12 cellular contexts compared by ENCODE assay signal in genomic region chr2:201992960-201993359, GRCh38. TPM values are rescaled to one million over a fixed set of nuclear protein-coding genes. Genes with fewer than 3 reads are reported as not detected.
DNase-seq lines count a peak whose midpoint lies in the region; ATAC-seq and TF ChIP-seq lines count a peak whose summit lies in the region.
"Had no signal": no experiment of that assay in that cellular context is flagged by ENCODE, and none has a peak within 500 bp of the region (broad histone marks: within the 10 kb centered on the region; RNA-seq: fewer than 3 reads in every experiment).

No MANE protein-coding gene starts in this region.

- H3K27ac Mint-ChIP-seq in GM23338: no peak overlapping the region
- H3K27ac Mint-ChIP-seq: B cell; CD4-positive, alpha-beta T cell had no signal

- no peaks in the 10 kb centered on the region for H3K36me3 ChIP-seq in GM23338 (ENCODE audit: insufficient read depth)
- no peaks in the 10 kb centered on the region for H3K36me3 ChIP-seq in OCI-LY3 (replicated peaks; ENCODE audit: low read depth, low read length)

- H3K4me2 ChIP-seq in GM23338 (no peak overlapping the region), OCI-LY3 (ENCODE audit: low read length) (no peak overlapping the region)

- H3K4me1 Mint-ChIP-seq in GM23338: peaks cover 51% of the 10 kb centered on the region
- H3K4me1 Mint-ChIP-seq: B cell had no signal

- TF ChIP-seq CTCF in GM23338 (conservative IDR thresholded peaks at IDR 0.05; ENCODE audit: low read depth in 2 of 2) (no peak), OCI-LY3 (IDR thresholded peaks at IDR 0.05; ENCODE audit: low read depth, low read length) (no peak)

- H3K9me3 Mint-ChIP-seq in GM23338: no peaks in the 10 kb centered on the region
- H3K9me3 Mint-ChIP-seq: CD4-positive, alpha-beta T cell had no signal

- peak; percentile 24 for DNase-seq in GM23338 (ENCODE audit: low spot score)
- DNase-seq in HuH-7 (ENCODE audit: low spot score): no peak
- DNase-seq in NCI-H82 (lab: John Stamatoyannopoulos, UW): no peak
- no peak for DNase-seq in mucosa of gallbladder (ENCODE audit: low spot score)
- DNase-seq: C1 segment of cervical spinal cord; CD4-positive, alpha-beta T cell; DMS79 had no signal

- H3K4me3 ChIP-seq in GM23338 (no peak overlapping the region), OCI-LY3 (ENCODE audit: low read length) (no peak overlapping the region)
- H3K4me3 ChIP-seq: GM12878 had no signal

- H3K4me1 ChIP-seq in GM23338 (ENCODE audit: insufficient read depth): peaks cover 36% of the 10 kb centered on the region
- H3K4me1 ChIP-seq in OCI-LY3 (ENCODE audit: low read length): peaks cover 28% of the 10 kb centered on the region

- peaks cover 21% of the 10 kb centered on the region for H3K27me3 Mint-ChIP-seq in GM23338 (ENCODE audit: insufficient read depth, low read depth, poor library complexity)
- H3K27me3 Mint-ChIP-seq: B cell had no signal

- no peak overlapping the region for H3K9ac ChIP-seq in OCI-LY3 (ENCODE audit: low read length)

- H3K9me3 ChIP-seq in OCI-LY3 (ENCODE audit: insufficient read depth, low read length): no peaks in the 10 kb centered on the region

- H3K27ac ChIP-seq in GM23338 (ENCODE audit: low read depth) (no peak overlapping the region), OCI-LY3 (ENCODE audit: low read length) (no peak overlapping the region)

- no peak for ATAC-seq in GM23338
- peak; percentile 79 for ATAC-seq in esophagus mucosa
- no peak for ATAC-seq in HG02623 (IDR thresholded peaks at IDR 0.05; ENCODE audit: unreplicated experiment)
- ATAC-seq: GM12878 had no signal

- H3K79me2 ChIP-seq in GM23338 (replicated peaks; ENCODE audit: insufficient read depth): no peaks in the 10 kb centered on the region
- H3K79me2 ChIP-seq in OCI-LY3 (ENCODE audit: low read length): no peaks in the 10 kb centered on the region

- no peak overlapping the region for H2AFZ ChIP-seq in GM23338
- peak overlapping the region; percentile 90; the same call in 1 of the 2 replicates for H2AFZ ChIP-seq in OCI-LY3 (ENCODE audit: low read depth, low read length)

- H3K27me3 ChIP-seq in GM23338 (ENCODE audit: insufficient read depth) (no peaks in the 10 kb centered on the region), OCI-LY3 (ENCODE audit: low read depth, low read length) (no peaks in the 10 kb centered on the region)

- no peak overlapping the region; the same call in 2 of the 3 replicates for H3K4me3 Mint-ChIP-seq in GM23338
- H3K4me3 Mint-ChIP-seq: B cell; CD4-positive, alpha-beta T cell had no signal

- no peaks in the 10 kb centered on the region for H4K20me1 ChIP-seq in GM23338 (replicated peaks; ENCODE audit: insufficient read depth)
- H4K20me1 ChIP-seq in OCI-LY3 (ENCODE audit: insufficient read depth, low read length): no peaks in the 10 kb centered on the region

- H3K9me2 ChIP-seq in GM23338 (ENCODE audit: insufficient read depth): no peaks in the 10 kb centered on the region

- H3K36me3 Mint-ChIP-seq in GM23338 (ENCODE audit: low read depth): no peaks in the 10 kb centered on the region; the same call in 2 of the 3 replicates

- no peaks in the 10 kb centered on the region for H3F3A ChIP-seq in GM23338 (replicated peaks; ENCODE audit: low read depth)

TF ChIP-seq in GM23338, 12 proteins besides CTCF, POLR2A, EP300 and RAD21 (continues in another document):
- no peak for TF ChIP-seq CREB1 (CRISPR knock-in tag; IDR thresholded peaks at IDR 0.05; ENCODE audit: low read depth)
- TF ChIP-seq POLR2AphosphoS5 (IDR thresholded peaks at IDR 0.05; ENCODE audit: low read depth): no peak
- TF ChIP-seq ZNF462 (CRISPR knock-in tag; IDR thresholded peaks at IDR 0.05): no peak
- TF ChIP-seq EZH2 (IDR thresholded peaks at IDR 0.05; ENCODE audit: low read depth, unreplicated experiment): no peak
- TF ChIP-seq ZNF331 (CRISPR knock-in tag; IDR thresholded peaks at IDR 0.05; ENCODE audit: low read depth): no peak
- no peak for TF ChIP-seq JUNB (IDR thresholded peaks at IDR 0.05; ENCODE audit: unreplicated experiment)
- no peak for TF ChIP-seq EZH2phosphoT487 (IDR thresholded peaks at IDR 0.05; ENCODE audit: unreplicated experiment)
- no peak for TF ChIP-seq REST (IDR thresholded peaks at IDR 0.05; ENCODE audit: unreplicated experiment)
- TF ChIP-seq NANOG (IDR thresholded peaks at IDR 0.05; ENCODE audit: borderline replicate concordance): no peak

RNA-seq across cellular contexts. Expression of gene FZD7, which starts 40.7 kb away (rescaled TPM):
- total RNA-seq in GM23338 (2014; rRNA removed; shearing (Covaris generic)): 404 and 435 TPM in 2 replicates
- 164 and 188 TPM in 2 replicates for polyA plus RNA-seq in GM23338 (2016; fragmentation: Nextera tagmentation; extraction: Ambion mirVana)
- 3.0 TPM for total RNA-seq in esophagus mucosa
- total RNA-seq in mucosa of gallbladder: 10.4 TPM

Comparison
In these comparisons a context has a peak if more than half of its experiments do, and no peak if none do; other contexts are left out.
1. RNA of gene FZD7, which starts 40.7 kb away (total RNA-seq): 404 to 435 TPM in GM23338; 10.4 TPM in mucosa of gallbladder (single experiment) and 3.0 TPM in esophagus mucosa (single experiment); every median in the first group is over 10 times any median in the second.